Comparison of ENCODE assay signal across 8 cellular contexts in genomic region chr1:149793885-149794284, GRCh38. TPM values are rescaled to one million over a fixed set of nuclear protein-coding genes. Genes with fewer than 3 reads are reported as not detected.
"Had no signal": no experiment of that assay in that cellular context is flagged by ENCODE, and none has a peak within 500 bp of the region (broad histone marks: within the 10 kb centered on the region; RNA-seq: fewer than 3 reads in every experiment).

No MANE protein-coding gene starts in this region.

RNA-seq across cellular contexts. Expression of gene FCGR1A, which starts 11.4 kb away (rescaled TPM):
- total RNA-seq: activated CD4-positive, alpha-beta T cell treated with anti-CD3 and anti-CD28 coated beads for 36 hours; activated CD4-positive, alpha-beta T cell treated with anti-CD3 and anti-CD28 coated beads, Interleukin-2, amount 10 ng/mL, durations not matched to agents 7 days and 5 days; activated CD8-positive, alpha-beta T cell treated with anti-CD3 and anti-CD28 coated beads, Interleukin-2, amount 10 ng/mL, durations not matched to agents 7 days and 5 days; activated T-helper 2 cell treated with anti-CD3 and anti-CD28 coated beads, Interferon-gamma antibody, Interleukin-2, Interleukin-4, amounts not matched to agents 10 μg/mL and 5 μg/mL and 100 μg/mL, durations not matched to agents 14 hours and 24 hours and 36 hours; RPMI7951; SJCRH30; T-helper 1 cell treated with Interleukin-12 subunit alpha and Interleukin-12 subunit beta and Interleukin-4 antibody, amounts not matched to agents 30 ng/mL and 1 ng/mL, for 36 hours; T-helper 2 cell treated with Interferon-gamma antibody and Interleukin-4, amounts not matched to agents 100 ng/mL and 5 ng/mL, for 36 hours had no signal
